ENCODE assay signal across 1 cellular context in the genomic region with DNA sequence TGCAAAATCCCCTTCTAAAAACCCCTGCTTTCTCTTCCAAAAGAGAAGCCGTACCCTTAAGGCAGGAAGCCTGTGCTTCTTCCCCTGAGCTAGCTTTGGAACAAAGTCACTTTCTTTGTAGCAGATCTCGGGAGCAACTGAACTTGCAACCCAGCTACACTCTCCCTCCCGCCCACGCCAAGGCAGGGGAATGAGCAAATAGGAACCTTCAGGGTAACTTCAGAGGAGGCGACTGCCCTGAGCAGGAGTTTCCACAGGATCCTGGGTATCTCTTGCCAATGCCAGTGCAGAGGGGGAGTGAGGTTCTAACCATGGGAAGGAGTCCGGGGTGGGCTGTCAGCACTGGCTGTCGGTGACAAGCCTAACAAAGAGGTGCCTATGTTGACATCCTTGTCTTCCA.
TF ChIP-seq lines count a peak whose summit lies in the region.

No MANE protein-coding gene starts in this region.

TF ChIP-seq in K562, 482 proteins besides CTCF, POLR2A, EP300 and RAD21:
- no peak for TF ChIP-seq MCM2 (IDR thresholded peaks at IDR 0.05; ENCODE audit: low read depth)
- TF ChIP-seq EGR1 (conservative IDR thresholded peaks at IDR 0.05), result 0 out of 2 replicates have a peak, but pooled peaks have one; percentile 35
